9 cellular contexts compared by ENCODE assay signal in genomic region chr18:79986726-79987125, GRCh38. TPM values are rescaled to one million over a fixed set of nuclear protein-coding genes. Genes with fewer than 3 reads are reported as not detected.
DNase-seq lines count a peak whose midpoint lies in the region; ATAC-seq, FAIRE-seq and TF ChIP-seq lines count a peak whose summit lies in the region.
"Had no signal": no experiment of that assay in that cellular context is flagged by ENCODE, and none has a peak within 500 bp of the region (broad histone marks: within the 10 kb centered on the region; RNA-seq: fewer than 3 reads in every experiment).

No MANE protein-coding gene starts in this region.

- no peak for FAIRE-seq in HTR-8/SVneo (lab: Jason Lieb, UNC)

- peaks cover 52% of the 10 kb centered on the region for H3K4me1 Mint-ChIP-seq in activated naive CD4-positive, alpha-beta T cell treated with anti-CD3 and anti-CD28 coated beads for 36 hours (ENCODE audit: low read depth)
- H3K4me1 Mint-ChIP-seq in activated CD8-positive, alpha-beta T cell treated with anti-CD3 and anti-CD28 coated beads for 36 hours (ENCODE audit: low read depth) = peaks cover 48% of the 10 kb centered on the region
- H3K4me1 Mint-ChIP-seq in immature natural killer cell = peaks cover 60 to 68% of the 10 kb centered on the region in 2 donors

- no peak for ATAC-seq in activated CD8-positive, alpha-beta T cell treated with anti-CD3 and anti-CD28 coated beads for 36 hours
- ATAC-seq in thoracic aorta (ENCODE audit: insufficient number of reproducible peaks, low FRiP score, low read depth) (no peak), GM18517 (IDR thresholded peaks at IDR 0.05; ENCODE audit: unreplicated experiment) (no peak)

- peaks cover 24% of the 10 kb centered on the region for H3K36me3 Mint-ChIP-seq in activated naive CD4-positive, alpha-beta T cell treated with anti-CD3 and anti-CD28 coated beads for 36 hours (ENCODE audit: low read depth)
- peaks cover 50% of the 10 kb centered on the region for H3K36me3 Mint-ChIP-seq in activated CD8-positive, alpha-beta T cell treated with anti-CD3 and anti-CD28 coated beads for 36 hours (ENCODE audit: low read depth)
- peaks cover 3 to 5% (median 4%) of the 10 kb centered on the region in 3 donors for H3K36me3 Mint-ChIP-seq in immature natural killer cell

- POLR2A ChIA-PET in activated CD8-positive, alpha-beta T cell treated with anti-CD3 and anti-CD28 coated beads for 36 hours (lab: Charles Lee) = interaction anchor here (0.6 to 2.3 kb wide), 6 partner anchors 17 to 74 kb away, joined by 3 to 6 read pairs (median 4); partner anchors contain the start of gene SLC66A2

- H3K4me3 ChIP-seq in thoracic aorta = peak overlapping the region; percentile 96

- no peak overlapping the region for H3K27ac ChIP-seq in thoracic aorta

- no peak for DNase-seq in activated naive CD4-positive, alpha-beta T cell treated with anti-CD3 and anti-CD28 coated beads for 36 hours
- no peak for DNase-seq in activated naive CD4-positive, alpha-beta T cell treated with Interleukin-2 at 50 U/mL for 16 hours
- DNase-seq in activated CD8-positive, alpha-beta T cell treated with anti-CD3 and anti-CD28 coated beads for 36 hours = no peak
- DNase-seq in immature natural killer cell (no peak), thoracic aorta (ENCODE audit: low spot score) (no peak), HTR-8/SVneo (ENCODE audit: insufficient read length, low spot score) (no peak), HuH-7 (ENCODE audit: low spot score) (no peak)
- DNase-seq: DMS79 had no signal

- H3K27ac Mint-ChIP-seq in activated naive CD4-positive, alpha-beta T cell treated with anti-CD3 and anti-CD28 coated beads for 36 hours = peak overlapping the region; percentile 85
- peak overlapping the region; percentile 88 for H3K27ac Mint-ChIP-seq in activated CD8-positive, alpha-beta T cell treated with anti-CD3 and anti-CD28 coated beads for 36 hours
- peak overlapping the region; percentile 55 to 92 (median 90) for H3K27ac Mint-ChIP-seq in immature natural killer cell

- H3K4me1 ChIP-seq in thoracic aorta (ENCODE audit: control insufficient read depth in 1 of 2, low read depth in 2 of 2) = peaks cover 16 to 30% of the 10 kb centered on the region in 2 donors

- H3K27me3 ChIP-seq in thoracic aorta (replicated peaks; ENCODE audit: insufficient read depth) = no peaks in the 10 kb centered on the region

- H3K27me3 Mint-ChIP-seq in activated naive CD4-positive, alpha-beta T cell treated with anti-CD3 and anti-CD28 coated beads for 36 hours (ENCODE audit: low read depth) = no peaks in the 10 kb centered on the region
- H3K27me3 Mint-ChIP-seq in activated CD8-positive, alpha-beta T cell treated with anti-CD3 and anti-CD28 coated beads for 36 hours = no peaks in the 10 kb centered on the region
- H3K27me3 Mint-ChIP-seq in immature natural killer cell (ENCODE audit: low read depth in 3 of 3) = peaks cover 0 to 13% (median 5%) of the 10 kb centered on the region in 3 donors

- no peaks in the 10 kb centered on the region for H3K9me3 ChIP-seq in thoracic aorta

- TF ChIP-seq CTCF in activated CD8-positive, alpha-beta T cell treated with anti-CD3 and anti-CD28 coated beads for 36 hours (IDR thresholded peaks at IDR 0.05) = no peak
- TF ChIP-seq CTCF in thoracic aorta (IDR thresholded peaks at IDR 0.05) = no peak

- no peaks in the 10 kb centered on the region for H3K9me3 Mint-ChIP-seq in activated naive CD4-positive, alpha-beta T cell treated with anti-CD3 and anti-CD28 coated beads for 36 hours
- H3K9me3 Mint-ChIP-seq in activated CD8-positive, alpha-beta T cell treated with anti-CD3 and anti-CD28 coated beads for 36 hours = no peaks in the 10 kb centered on the region
- no peaks in the 10 kb centered on the region for H3K9me3 Mint-ChIP-seq in immature natural killer cell

- intact Hi-C loops in activated naive CD4-positive, alpha-beta T cell treated with anti-CD3 and anti-CD28 coated beads for 36 hours (cut with micrococcal nuclease) = no loop called here
- intact Hi-C loops in activated CD8-positive, alpha-beta T cell treated with anti-CD3 and anti-CD28 coated beads for 36 hours (cut with micrococcal nuclease) = loop anchor here (5.0 kb wide), 1 partner anchor 46 kb away; the partner anchor contains the start of gene RBFA

- CTCF ChIA-PET in activated naive CD4-positive, alpha-beta T cell treated with anti-CD3 and anti-CD28 coated beads for 36 hours (lab: Charles Lee) = interaction anchor here (0.6 to 1.5 kb wide), 3 partner anchors 12 to 123 kb away, joined by 3 to 4 read pairs (median 4); no protein-coding TSS in a partner anchor
- CTCF ChIA-PET in activated CD8-positive, alpha-beta T cell treated with anti-CD3 and anti-CD28 coated beads for 36 hours (lab: Charles Lee) = interaction anchor here (1.0 to 2.7 kb wide), 4 partner anchors 14 to 24 kb away, joined by 4 to 7 read pairs (median 4); no protein-coding TSS in a partner anchor

- H3K36me3 ChIP-seq in thoracic aorta = no peaks in the 10 kb centered on the region

- H3K4me3 Mint-ChIP-seq in activated naive CD4-positive, alpha-beta T cell treated with anti-CD3 and anti-CD28 coated beads for 36 hours = peak overlapping the region; percentile 85
- peak overlapping the region; percentile 91 for H3K4me3 Mint-ChIP-seq in activated CD8-positive, alpha-beta T cell treated with anti-CD3 and anti-CD28 coated beads for 36 hours
- peak overlapping the region; percentile 70 to 96 (median 89) for H3K4me3 Mint-ChIP-seq in immature natural killer cell

RNA-seq across cellular contexts. Expression of gene TXNL4A, which starts 1.6 kb away (rescaled TPM):
- 100 to 1,000 TPM; 185 to 186 TPM for total RNA-seq in activated naive CD4-positive, alpha-beta T cell treated with anti-CD3 and anti-CD28 coated beads for 36 hours
- 100 to 1,000 TPM; 172 to 189 TPM for total RNA-seq in activated CD8-positive, alpha-beta T cell treated with anti-CD3 and anti-CD28 coated beads for 36 hours
- 100 to 1,000 TPM; 209 to 330 (median 248) TPM for polyA plus RNA-seq in immature natural killer cell
- 10 to 100 TPM; 12.0 to 31.5 TPM for total RNA-seq in thoracic aorta

RNA-seq across cellular contexts. Expression of gene HSBP1L1, which starts 22.3 kb away (rescaled TPM):
- total RNA-seq in activated naive CD4-positive, alpha-beta T cell treated with anti-CD3 and anti-CD28 coated beads for 36 hours = 10 to 100 TPM; 14.2 to 14.8 TPM
- total RNA-seq in activated CD8-positive, alpha-beta T cell treated with anti-CD3 and anti-CD28 coated beads for 36 hours = 1 to 10 TPM; 5.1 TPM
- polyA plus RNA-seq in immature natural killer cell = 10 to 100 TPM in 1 of 3 donors, 1 to 10 TPM in 2; 4.2 to 11.8 (median 9.8) TPM
- total RNA-seq in thoracic aorta = 10 to 100 TPM in 1 of 2 donors, 1 to 10 TPM in 1; 8.5 to 11.6 TPM

RNA-seq across cellular contexts. Expression of gene SLC66A2, which starts 35.3 kb away (rescaled TPM):
- total RNA-seq in activated naive CD4-positive, alpha-beta T cell treated with anti-CD3 and anti-CD28 coated beads for 36 hours = 10 to 100 TPM; 26.0 to 26.8 TPM
- total RNA-seq in activated CD8-positive, alpha-beta T cell treated with anti-CD3 and anti-CD28 coated beads for 36 hours = 10 to 100 TPM; 28.2 to 29.7 TPM
- 10 to 100 TPM in 2 of 3 donors, 1 to 10 TPM in 1; 9.0 to 16.5 (median 11.8) TPM for polyA plus RNA-seq in immature natural killer cell
- total RNA-seq in thoracic aorta = 10 to 100 TPM; 39.1 to 51.2 TPM

RNA-seq across cellular contexts. Expression of gene RBFA, which starts 47.5 kb away (rescaled TPM):
- 10 to 100 TPM; 35.7 to 36.0 TPM for total RNA-seq in activated naive CD4-positive, alpha-beta T cell treated with anti-CD3 and anti-CD28 coated beads for 36 hours
- 10 to 100 TPM; 41.7 to 45.5 TPM for total RNA-seq in activated CD8-positive, alpha-beta T cell treated with anti-CD3 and anti-CD28 coated beads for 36 hours
- 10 to 100 TPM in 1 of 3 donors, 1 to 10 TPM in 2; 7.2 to 10.3 (median 7.6) TPM for polyA plus RNA-seq in immature natural killer cell
- total RNA-seq in thoracic aorta = 10 to 100 TPM; 21.7 to 37.5 TPM

Comparison
In these comparisons a context has a peak if more than half of its experiments do, and no peak if none do; other contexts are left out.
1. RNA of gene TXNL4A, which starts 1.6 kb away (total RNA-seq): 172 to 189 TPM in activated CD8-positive, alpha-beta T cell treated with anti-CD3 and anti-CD28 coated beads for 36 hours and 185 to 186 TPM in activated naive CD4-positive, alpha-beta T cell treated with anti-CD3 and anti-CD28 coated beads for 36 hours; 12.0 to 31.5 TPM in thoracic aorta; every median in the first group is over 4 times any median in the second.
2. Peak in every context shown above with its lines, with median percentiles within 50 percentile points of each other: H3K27ac Mint-ChIP-seq and H3K4me3 Mint-ChIP-seq.